Comparison of ENCODE assay signal across 1 cellular context in genomic region chr3:144294659-144295538, GRCh38.
TF ChIP-seq lines count a peak whose summit lies in the region.

No MANE protein-coding gene starts in this region.

TF ChIP-seq in GM12878, 131 proteins besides CTCF, POLR2A, EP300 and RAD21 (continued from another document and continues in another):
- TF ChIP-seq, protein P1, sequence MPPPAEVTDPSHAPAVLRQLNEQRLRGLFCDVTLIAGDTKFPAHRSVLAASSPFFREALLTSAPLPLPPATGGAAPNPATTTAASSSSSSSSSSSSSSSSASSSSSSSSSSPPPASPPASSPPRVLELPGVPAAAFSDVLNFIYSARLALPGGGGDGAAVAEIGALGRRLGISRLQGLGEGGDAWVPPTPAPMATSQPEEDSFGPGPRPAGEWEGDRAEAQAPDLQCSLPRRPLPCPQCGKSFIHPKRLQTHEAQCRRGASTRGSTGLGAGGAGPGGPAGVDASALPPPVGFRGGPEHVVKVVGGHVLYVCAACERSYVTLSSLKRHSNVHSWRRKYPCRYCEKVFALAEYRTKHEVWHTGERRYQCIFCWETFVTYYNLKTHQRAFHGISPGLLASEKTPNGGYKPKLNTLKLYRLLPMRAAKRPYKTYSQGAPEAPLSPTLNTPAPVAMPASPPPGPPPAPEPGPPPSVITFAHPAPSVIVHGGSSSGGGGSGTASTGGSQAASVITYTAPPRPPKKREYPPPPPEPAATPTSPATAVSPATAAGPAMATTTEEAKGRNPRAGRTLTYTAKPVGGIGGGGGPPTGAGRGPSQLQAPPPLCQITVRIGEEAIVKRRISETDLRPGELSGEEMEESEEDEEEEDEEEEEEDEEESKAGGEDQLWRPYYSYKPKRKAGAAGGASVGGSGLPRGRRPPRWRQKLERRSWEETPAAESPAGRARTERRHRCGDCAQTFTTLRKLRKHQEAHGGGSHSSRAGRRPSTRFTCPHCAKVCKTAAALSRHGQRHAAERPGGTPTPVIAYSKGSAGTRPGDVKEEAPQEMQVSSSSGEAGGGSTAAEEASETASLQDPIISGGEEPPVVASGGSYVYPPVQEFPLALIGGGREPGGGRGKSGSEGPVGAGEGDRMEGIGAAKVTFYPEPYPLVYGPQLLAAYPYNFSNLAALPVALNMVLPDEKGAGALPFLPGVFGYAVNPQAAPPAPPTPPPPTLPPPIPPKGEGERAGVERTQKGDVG (CRISPR knock-in tag; IDR thresholded peaks at IDR 0.05) = no peak
- TF ChIP-seq ZBED1 (IDR thresholded peaks at IDR 0.05; ENCODE audit: borderline replicate concordance) (peak; percentile 37), DPF2 (IDR thresholded peaks at IDR 0.05) (0 out of 2 replicates have a peak, but pooled peaks have one; percentile 35), IKZF2 (IDR thresholded peaks at IDR 0.05) (peak in 1 of 2 experiments; percentile 20; a peak in 1 of 4 replicates), PML (IDR thresholded peaks at IDR 0.05; ENCODE audit: low read length) (peak; percentile 46; the same call in 1 of the 2 replicates), ELK1 (IDR thresholded peaks at IDR 0.05; ENCODE audit: low read depth, low read length) (no peak), FOS (IDR thresholded peaks at IDR 0.05; ENCODE audit: borderline replicate concordance, extremely low read depth, insufficient read length) (no peak), IKZF1 (conservative IDR thresholded peaks at IDR 0.05) (no peak), MTA3 (IDR thresholded peaks at IDR 0.05; ENCODE audit: borderline replicate concordance, low read length) (peak; percentile 59; the same call in 1 of the 2 replicates), PBX3 (IDR thresholded peaks at IDR 0.05; ENCODE audit: insufficient replicate concordance, low read depth, low read length) (no peak), STAT1 (conservative IDR thresholded peaks at IDR 0.05) (no peak), BRCA1 (IDR thresholded peaks at IDR 0.05; ENCODE audit: low read depth, low read length) (no peak), ATF7 (IDR thresholded peaks at IDR 0.05; ENCODE audit: low read depth) (no peak), BHLHE40 (IDR thresholded peaks at IDR 0.05; ENCODE audit: borderline replicate concordance in 1 of 2, low read depth in 2 of 2, low read length in 1 of 2) (0 out of 4 replicates have a peak, but pooled peaks of 1 of the 2 experiments have one; percentile 13), ZNF384 (IDR thresholded peaks at IDR 0.05; ENCODE audit: borderline replicate concordance, low read depth, low read length) (no peak), ZZZ3 (IDR thresholded peaks at IDR 0.05; ENCODE audit: control insufficient read depth, insufficient read length, low read depth) (no peak), ATF2 (IDR thresholded peaks at IDR 0.05; ENCODE audit: low read length) (peak; percentile 79), KDM1A (IDR thresholded peaks at IDR 0.05; ENCODE audit: borderline replicate concordance) (no peak), YY1 (IDR thresholded peaks at IDR 0.05; ENCODE audit: low read depth, low read length) (no peak), ZBTB40 (IDR thresholded peaks at IDR 0.05; ENCODE audit: borderline replicate concordance) (no peak), NFIC (IDR thresholded peaks at IDR 0.05; ENCODE audit: low read depth, low read length) (peak; percentile 96), WRNIP1 (IDR thresholded peaks at IDR 0.05; ENCODE audit: borderline replicate concordance, low read depth, low read length) (no peak), RB1 (IDR thresholded peaks at IDR 0.05; ENCODE audit: borderline replicate concordance) (no peak), FOXK2 (IDR thresholded peaks at IDR 0.05) (no peak), CREB1 (IDR thresholded peaks at IDR 0.05; ENCODE audit: low read depth) (peak; percentile 56; the same call in 1 of the 2 replicates), MYB (IDR thresholded peaks at IDR 0.05; ENCODE audit: borderline replicate concordance, low read depth, low read length) (no peak), TCF12 (IDR thresholded peaks at IDR 0.05; ENCODE audit: low read depth, low read length) (peak; percentile 37; the same call in 1 of the 2 replicates), SIN3A (IDR thresholded peaks at IDR 0.05; ENCODE audit: low read depth, low read length) (no peak)
- TF ChIP-seq, protein P2, sequence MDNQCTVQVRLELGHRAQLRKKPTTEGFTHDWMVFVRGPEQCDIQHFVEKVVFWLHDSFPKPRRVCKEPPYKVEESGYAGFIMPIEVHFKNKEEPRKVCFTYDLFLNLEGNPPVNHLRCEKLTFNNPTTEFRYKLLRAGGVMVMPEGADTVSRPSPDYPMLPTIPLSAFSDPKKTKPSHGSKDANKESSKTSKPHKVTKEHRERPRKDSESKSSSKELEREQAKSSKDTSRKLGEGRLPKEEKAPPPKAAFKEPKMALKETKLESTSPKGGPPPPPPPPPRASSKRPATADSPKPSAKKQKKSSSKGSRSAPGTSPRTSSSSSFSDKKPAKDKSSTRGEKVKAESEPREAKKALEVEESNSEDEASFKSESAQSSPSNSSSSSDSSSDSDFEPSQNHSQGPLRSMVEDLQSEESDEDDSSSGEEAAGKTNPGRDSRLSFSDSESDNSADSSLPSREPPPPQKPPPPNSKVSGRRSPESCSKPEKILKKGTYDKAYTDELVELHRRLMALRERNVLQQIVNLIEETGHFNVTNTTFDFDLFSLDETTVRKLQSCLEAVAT (IDR thresholded peaks at IDR 0.05) = no peak
- TF ChIP-seq, protein P3, sequence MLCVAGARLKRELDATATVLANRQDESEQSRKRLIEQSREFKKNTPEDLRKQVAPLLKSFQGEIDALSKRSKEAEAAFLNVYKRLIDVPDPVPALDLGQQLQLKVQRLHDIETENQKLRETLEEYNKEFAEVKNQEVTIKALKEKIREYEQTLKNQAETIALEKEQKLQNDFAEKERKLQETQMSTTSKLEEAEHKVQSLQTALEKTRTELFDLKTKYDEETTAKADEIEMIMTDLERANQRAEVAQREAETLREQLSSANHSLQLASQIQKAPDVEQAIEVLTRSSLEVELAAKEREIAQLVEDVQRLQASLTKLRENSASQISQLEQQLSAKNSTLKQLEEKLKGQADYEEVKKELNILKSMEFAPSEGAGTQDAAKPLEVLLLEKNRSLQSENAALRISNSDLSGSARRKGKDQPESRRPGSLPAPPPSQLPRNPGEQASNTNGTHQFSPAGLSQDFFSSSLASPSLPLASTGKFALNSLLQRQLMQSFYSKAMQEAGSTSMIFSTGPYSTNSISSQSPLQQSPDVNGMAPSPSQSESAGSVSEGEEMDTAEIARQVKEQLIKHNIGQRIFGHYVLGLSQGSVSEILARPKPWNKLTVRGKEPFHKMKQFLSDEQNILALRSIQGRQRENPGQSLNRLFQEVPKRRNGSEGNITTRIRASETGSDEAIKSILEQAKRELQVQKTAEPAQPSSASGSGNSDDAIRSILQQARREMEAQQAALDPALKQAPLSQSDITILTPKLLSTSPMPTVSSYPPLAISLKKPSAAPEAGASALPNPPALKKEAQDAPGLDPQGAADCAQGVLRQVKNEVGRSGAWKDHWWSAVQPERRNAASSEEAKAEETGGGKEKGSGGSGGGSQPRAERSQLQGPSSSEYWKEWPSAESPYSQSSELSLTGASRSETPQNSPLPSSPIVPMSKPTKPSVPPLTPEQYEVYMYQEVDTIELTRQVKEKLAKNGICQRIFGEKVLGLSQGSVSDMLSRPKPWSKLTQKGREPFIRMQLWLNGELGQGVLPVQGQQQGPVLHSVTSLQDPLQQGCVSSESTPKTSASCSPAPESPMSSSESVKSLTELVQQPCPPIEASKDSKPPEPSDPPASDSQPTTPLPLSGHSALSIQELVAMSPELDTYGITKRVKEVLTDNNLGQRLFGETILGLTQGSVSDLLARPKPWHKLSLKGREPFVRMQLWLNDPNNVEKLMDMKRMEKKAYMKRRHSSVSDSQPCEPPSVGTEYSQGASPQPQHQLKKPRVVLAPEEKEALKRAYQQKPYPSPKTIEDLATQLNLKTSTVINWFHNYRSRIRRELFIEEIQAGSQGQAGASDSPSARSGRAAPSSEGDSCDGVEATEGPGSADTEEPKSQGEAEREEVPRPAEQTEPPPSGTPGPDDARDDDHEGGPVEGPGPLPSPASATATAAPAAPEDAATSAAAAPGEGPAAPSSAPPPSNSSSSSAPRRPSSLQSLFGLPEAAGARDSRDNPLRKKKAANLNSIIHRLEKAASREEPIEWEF (IDR thresholded peaks at IDR 0.05; ENCODE audit: insufficient replicate concordance, low read depth, low read length) = no peak
- TF ChIP-seq, protein P4, sequence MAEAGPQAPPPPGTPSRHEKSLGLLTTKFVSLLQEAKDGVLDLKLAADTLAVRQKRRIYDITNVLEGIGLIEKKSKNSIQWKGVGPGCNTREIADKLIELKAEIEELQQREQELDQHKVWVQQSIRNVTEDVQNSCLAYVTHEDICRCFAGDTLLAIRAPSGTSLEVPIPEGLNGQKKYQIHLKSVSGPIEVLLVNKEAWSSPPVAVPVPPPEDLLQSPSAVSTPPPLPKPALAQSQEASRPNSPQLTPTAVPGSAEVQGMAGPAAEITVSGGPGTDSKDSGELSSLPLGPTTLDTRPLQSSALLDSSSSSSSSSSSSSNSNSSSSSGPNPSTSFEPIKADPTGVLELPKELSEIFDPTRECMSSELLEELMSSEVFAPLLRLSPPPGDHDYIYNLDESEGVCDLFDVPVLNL (IDR thresholded peaks at IDR 0.05; ENCODE audit: low read depth, low read length) = no peak
- TF ChIP-seq, protein P5, sequence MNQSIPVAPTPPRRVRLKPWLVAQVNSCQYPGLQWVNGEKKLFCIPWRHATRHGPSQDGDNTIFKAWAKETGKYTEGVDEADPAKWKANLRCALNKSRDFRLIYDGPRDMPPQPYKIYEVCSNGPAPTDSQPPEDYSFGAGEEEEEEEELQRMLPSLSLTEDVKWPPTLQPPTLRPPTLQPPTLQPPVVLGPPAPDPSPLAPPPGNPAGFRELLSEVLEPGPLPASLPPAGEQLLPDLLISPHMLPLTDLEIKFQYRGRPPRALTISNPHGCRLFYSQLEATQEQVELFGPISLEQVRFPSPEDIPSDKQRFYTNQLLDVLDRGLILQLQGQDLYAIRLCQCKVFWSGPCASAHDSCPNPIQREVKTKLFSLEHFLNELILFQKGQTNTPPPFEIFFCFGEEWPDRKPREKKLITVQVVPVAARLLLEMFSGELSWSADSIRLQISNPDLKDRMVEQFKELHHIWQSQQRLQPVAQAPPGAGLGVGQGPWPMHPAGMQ (IDR thresholded peaks at IDR 0.05; ENCODE audit: borderline replicate concordance) = no peak
